ENCODE assay signal across 2 cellular contexts in the genomic region with DNA sequence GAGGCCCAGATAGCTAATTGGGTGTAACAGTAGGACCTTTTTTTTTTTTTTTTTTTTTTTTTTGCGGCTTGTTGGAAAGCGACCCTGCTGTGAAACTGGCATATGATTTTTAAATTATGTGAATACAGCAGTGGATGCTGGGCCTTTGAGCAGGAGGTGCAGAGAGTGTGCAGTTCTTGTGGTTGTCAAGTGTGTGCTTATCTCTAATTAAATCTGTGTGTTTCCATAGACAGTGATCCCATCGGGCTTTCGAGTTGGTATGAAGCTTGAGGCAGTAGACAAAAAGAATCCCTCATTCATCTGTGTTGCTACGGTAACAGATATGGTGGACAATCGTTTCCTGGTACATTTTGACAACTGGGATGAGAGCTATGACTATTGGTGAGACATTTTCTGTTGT.
TF ChIP-seq lines count a peak whose summit lies in the region.

No MANE protein-coding gene starts in this region.

TF ChIP-seq in HepG2, 621 proteins besides CTCF, POLR2A, EP300 and RAD21:
- TF ChIP-seq ZSCAN9 (CRISPR knock-in tag; IDR thresholded peaks at IDR 0.05; ENCODE audit: borderline replicate concordance) (no peak), CSRNP2 (CRISPR knock-in tag; conservative IDR thresholded peaks at IDR 0.05; ENCODE audit: low read depth) (no peak), RFX1 (IDR thresholded peaks at IDR 0.05) (peak; percentile 31; the same call in 1 of the 2 replicates)
TF ChIP-seq in HepG2: peak in this region for 1.

TF ChIP-seq in K562, 482 proteins besides CTCF, POLR2A, EP300 and RAD21:
- TF ChIP-seq RFX1 (IDR thresholded peaks at IDR 0.05): peak; percentile 52
- TF ChIP-seq DDX20 (tag; IDR thresholded peaks at IDR 0.05; ENCODE audit: low read depth): no peak
